In genomic region chr17:45579529-45580495, GRCh38 we compare ENCODE assay signal across 16 cellular contexts.
DNase-seq lines count a peak whose midpoint lies in the region; ATAC-seq and TF ChIP-seq lines count a peak whose summit lies in the region.
"Had no signal": no experiment of that assay in that cellular context is flagged by ENCODE, and none has a peak within 500 bp of the region (broad histone marks: within the 10 kb centered on the region; RNA-seq: fewer than 3 reads in every experiment).

No MANE protein-coding gene starts in this region.

- TF ChIP-seq CTCF in suprapubic skin (IDR thresholded peaks at IDR 0.05) = no peak

- H3K27ac ChIP-seq in suprapubic skin = peak overlapping the region; percentile 47
- H3K27ac ChIP-seq: right atrium auricular region had no signal

- no peak for TF ChIP-seq POLR2A in suprapubic skin (IDR thresholded peaks at IDR 0.05)

- H3K27ac Mint-ChIP-seq in activated CD4-positive, alpha-beta T cell treated with anti-CD3 and anti-CD28 coated beads, Interleukin-2, amount 10 ng/mL, durations not matched to agents 24 days and 14 days = no peak overlapping the region
- H3K27ac Mint-ChIP-seq in T-cell = peak overlapping the region; percentile 2 to 18

- no peak for TF ChIP-seq EP300 in suprapubic skin (IDR thresholded peaks at IDR 0.05)

- intact Hi-C loops in activated CD4-positive, alpha-beta T cell treated with anti-CD3 and anti-CD28 coated beads, Interleukin-2, amount 10 ng/mL, durations not matched to agents 24 days and 14 days (cut with micrococcal nuclease) = no loop called here
- intact Hi-C loops in left colon (cut with DNase I, micrococcal nuclease) = no loop called here

- peaks cover 61% of the 10 kb centered on the region for H3K4me1 Mint-ChIP-seq in activated CD4-positive, alpha-beta T cell treated with anti-CD3 and anti-CD28 coated beads, Interleukin-2, amount 10 ng/mL, durations not matched to agents 24 days and 14 days
- peaks cover 82 to 85% (median 83%) of the 10 kb centered on the region in 3 donors for H3K4me1 Mint-ChIP-seq in T-cell

- H3K27me3 ChIP-seq in suprapubic skin = no peaks in the 10 kb centered on the region
- H3K27me3 ChIP-seq: MG63, right atrium auricular region had no signal

- 80% methylated on average over 7 of the region's 7 CpGs for WGBS in suprapubic skin

- peaks cover 65% of the 10 kb centered on the region for H3K4me1 ChIP-seq in suprapubic skin

- POLR2A ChIA-PET in T-cell (lab: Charles Lee) = no interaction called here

- H3K4me3 Mint-ChIP-seq in activated CD4-positive, alpha-beta T cell treated with anti-CD3 and anti-CD28 coated beads, Interleukin-2, amount 10 ng/mL, durations not matched to agents 24 days and 14 days = no peak overlapping the region
- no peak overlapping the region for H3K4me3 Mint-ChIP-seq in T-cell

- CTCF ChIA-PET in T-cell (lab: Charles Lee) = no interaction called here

- no peaks in the 10 kb centered on the region for H3K36me3 ChIP-seq in suprapubic skin
- H3K36me3 ChIP-seq: right atrium auricular region had no signal

- H3K27me3 Mint-ChIP-seq in activated CD4-positive, alpha-beta T cell treated with anti-CD3 and anti-CD28 coated beads, Interleukin-2, amount 10 ng/mL, durations not matched to agents 24 days and 14 days = no peaks in the 10 kb centered on the region
- H3K27me3 Mint-ChIP-seq in T-cell = no peaks in the 10 kb centered on the region

- peak; percentile 56 for DNase-seq in activated CD4-positive, alpha-beta T cell treated with anti-CD3 and anti-CD28 coated beads, Interleukin-2, amount 10 ng/mL, durations not matched to agents 24 days and 14 days
- DNase-seq in activated CD4-positive, alpha-beta T cell treated with anti-CD3 and anti-CD28 coated beads for 1 hour = no peak
- DNase-seq in T-cell = no peak
- peak; percentile 51 to 52 for DNase-seq in left colon
- no peak for DNase-seq in suprapubic skin (ENCODE audit: low spot score in 2 of 2)
- DNase-seq in D341Med (ENCODE audit: low spot score) = no peak
- DNase-seq in T-helper 1 cell = no peak
- DNase-seq: 8988T; activated CD4-positive, alpha-beta T cell treated with anti-CD3 and anti-CD28 coated beads, Interleukin-2, amount 50 U/mL, for 48 hours; HCEC 1CT; kidney; MG63; NCI-H2107; T1000 had no signal

- no peak for ATAC-seq in T-cell (replicated peaks in 1 of 4)
- ATAC-seq in left colon = peak; percentile 51
- no peak for ATAC-seq in HG03045 (IDR thresholded peaks at IDR 0.05; ENCODE audit: unreplicated experiment)

- no peaks in the 10 kb centered on the region for H3K9me3 ChIP-seq in suprapubic skin
- H3K9me3 ChIP-seq: MG63, right atrium auricular region had no signal

- H3K36me3 Mint-ChIP-seq in activated CD4-positive, alpha-beta T cell treated with anti-CD3 and anti-CD28 coated beads, Interleukin-2, amount 10 ng/mL, durations not matched to agents 24 days and 14 days (ENCODE audit: low read depth) = peaks cover 45% of the 10 kb centered on the region
- H3K36me3 Mint-ChIP-seq in T-cell = peaks cover 34% of the 10 kb centered on the region

- H3K4me3 ChIP-seq in suprapubic skin = no peak overlapping the region
- H3K4me3 ChIP-seq: MG63, right atrium auricular region had no signal

- no peaks in the 10 kb centered on the region for H3K9me3 Mint-ChIP-seq in activated CD4-positive, alpha-beta T cell treated with anti-CD3 and anti-CD28 coated beads, Interleukin-2, amount 10 ng/mL, durations not matched to agents 24 days and 14 days
- H3K9me3 Mint-ChIP-seq in T-cell = no peaks in the 10 kb centered on the region

Comparison
In these comparisons a context has a peak if more than half of its experiments do, and no peak if none do; other contexts are left out.
1. DNase-seq: peak in activated CD4-positive, alpha-beta T cell treated with anti-CD3 and anti-CD28 coated beads, Interleukin-2, amount 10 ng/mL, durations not matched to agents 24 days and 14 days (single experiment) and left colon (2 of 2); none in activated CD4-positive, alpha-beta T cell treated with anti-CD3 and anti-CD28 coated beads for 1 hour (single experiment), T-cell (0 of 34), suprapubic skin (0 of 2), D341Med (single experiment) and T-helper 1 cell (0 of 5).